ENCODE assay signal across 21 cellular contexts in the genomic region with DNA sequence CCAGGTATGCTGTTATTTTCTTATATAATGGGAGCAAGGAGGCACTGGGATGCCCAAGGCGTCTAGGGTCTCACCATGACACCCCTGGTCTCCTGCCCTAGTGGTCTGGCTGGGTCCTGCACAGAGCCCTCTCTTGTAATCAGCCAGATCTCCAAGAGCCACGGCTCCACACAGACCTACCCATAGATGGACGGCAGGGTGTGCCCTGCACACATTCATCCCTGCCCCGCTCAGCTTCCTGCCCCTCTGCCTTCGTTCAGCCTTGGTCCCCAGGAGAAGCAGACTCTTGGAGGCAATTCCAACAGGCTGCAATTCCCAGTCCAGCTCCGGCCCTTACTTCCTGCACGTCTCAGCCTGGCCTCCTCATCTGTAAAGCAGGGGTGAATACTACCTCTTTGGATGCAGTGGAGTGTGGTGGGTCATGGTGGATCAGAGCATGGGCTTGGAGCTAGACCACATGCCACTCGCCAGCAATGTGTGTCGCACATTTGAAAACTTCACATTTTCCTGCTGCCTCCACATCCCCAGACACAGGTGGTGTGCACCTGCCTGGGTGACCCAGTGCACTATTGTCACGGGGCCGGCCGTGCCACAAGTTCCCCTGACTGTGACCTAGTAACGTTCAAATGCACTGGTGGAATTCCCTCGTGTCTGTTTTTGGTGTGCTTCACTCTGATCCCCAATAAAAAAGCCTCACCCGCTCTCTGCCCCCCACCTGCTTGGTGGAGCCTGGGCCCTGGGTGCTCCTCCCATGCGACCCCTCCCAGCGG.
DNase-seq lines count a peak whose midpoint lies in the region; ATAC-seq and TF ChIP-seq lines count a peak whose summit lies in the region.
"Had no signal": no experiment of that assay in that cellular context is flagged by ENCODE, and none has a peak within 500 bp of the region (broad histone marks: within the 10 kb centered on the region; RNA-seq: fewer than 3 reads in every experiment).

No MANE protein-coding gene starts in this region.

- H2AFZ ChIP-seq in Loucy (ENCODE audit: low read length): no peak overlapping the region

- H3K4me3 Mint-ChIP-seq in stimulated activated effector memory CD8-positive, alpha-beta T cell treated with anti-CD3 and anti-CD28 coated beads, Interleukin-12 subunit alpha, Interleukin-12 subunit beta, amount 100 ng/mL, for 72 hours: no peak overlapping the region
- H3K4me3 Mint-ChIP-seq: activated naive CD4-positive, alpha-beta T cell treated with anti-CD3 and anti-CD28 coated beads, Interleukin-2, amount 50 U/mL, for 24 hours; activated T-helper 1 cell treated with anti-CD3 and anti-CD28 coated beads, Interleukin-12 subunit alpha, Interleukin-12 subunit beta, Interleukin-2, Interleukin-4 antibody, amounts not matched to agents 30 ng/mL and 10 ng/mL and 1 ng/mL, durations not matched to agents 14 hours and 24 hours and 36 hours; central memory CD8-positive, alpha-beta T cell; stimulated activated naive B cell treated with anti-CD40 and anti-IgM and Interleukin-4, amounts not matched to agents 10 μg/mL and 1 μg/mL and 100 μg/mL, for 72 hours had no signal

- H4K20me1 ChIP-seq in Loucy (ENCODE audit: insufficient read depth, low read length, poor library complexity, severe bottlenecking): no peaks in the 10 kb centered on the region

- no peak overlapping the region for H3K4me2 ChIP-seq in Loucy (ENCODE audit: low read depth, low read length, poor library complexity, severe bottlenecking)

- no peak overlapping the region for H3K27ac Mint-ChIP-seq in stimulated activated effector memory CD8-positive, alpha-beta T cell treated with anti-CD3 and anti-CD28 coated beads, Interleukin-12 subunit alpha, Interleukin-12 subunit beta, amount 100 ng/mL, for 72 hours
- H3K27ac Mint-ChIP-seq: activated naive CD4-positive, alpha-beta T cell treated with anti-CD3 and anti-CD28 coated beads, Interleukin-2, amount 50 U/mL, for 24 hours; activated T-helper 1 cell treated with anti-CD3 and anti-CD28 coated beads, Interleukin-12 subunit alpha, Interleukin-12 subunit beta, Interleukin-2, Interleukin-4 antibody, amounts not matched to agents 30 ng/mL and 10 ng/mL and 1 ng/mL, durations not matched to agents 14 hours and 24 hours and 36 hours; stimulated activated naive B cell treated with anti-CD40 and anti-IgM and Interleukin-4, amounts not matched to agents 10 μg/mL and 1 μg/mL and 100 μg/mL, for 72 hours had no signal

- no peaks in the 10 kb centered on the region for H3K36me3 ChIP-seq in Loucy (ENCODE audit: insufficient read depth, low read length)
- H3K36me3 ChIP-seq: heart left ventricle, prostate gland had no signal

- H3K4me3 ChIP-seq in Loucy (ENCODE audit: low read length, poor library complexity, severe bottlenecking) (no peak overlapping the region), fibroblast of villous mesenchyme (ENCODE audit: low read depth, low read length) (no peak overlapping the region)
- H3K4me3 ChIP-seq: dorsolateral prefrontal cortex, heart left ventricle, prostate gland had no signal

- TF ChIP-seq CTCF in GM12874 (IDR thresholded peaks at IDR 0.05; ENCODE audit: insufficient read depth, low read depth, low read length) (0 out of 2 replicates have a peak, but pooled peaks have one; percentile 10), Loucy (conservative IDR thresholded peaks at IDR 0.05; ENCODE audit: low read length) (0 out of 2 replicates have a peak, but pooled peaks have one; percentile 27), fibroblast of villous mesenchyme (IDR thresholded peaks at IDR 0.05; ENCODE audit: insufficient read depth, low read depth, low read length) (peak; percentile 4)

- no peaks in the 10 kb centered on the region for H3K4me1 ChIP-seq in Loucy (ENCODE audit: insufficient read depth, low read length, poor library complexity, severe bottlenecking)

- DNase-seq in fibroblast of villous mesenchyme (ENCODE audit: low read depth) (no peak), dermis blood vessel endothelial cell (no peak), T-helper 1 cell (no peak)
- DNase-seq in stimulated activated effector memory CD8-positive, alpha-beta T cell treated with anti-CD3 and anti-CD28 coated beads, Interleukin-12 subunit alpha, Interleukin-12 subunit beta, amount 100 ng/mL, for 72 hours (ENCODE audit: low spot score in 2 of 2): no peak
- DNase-seq: activated CD4-positive, alpha-beta T cell treated with anti-CD3 and anti-CD28 coated beads for 48 hours; anterior cingulate cortex; dorsolateral prefrontal cortex; GOT3; left ventricle myocardium superior; NCI-H146; NCI-H2171 treated with DMSO at 0.1 percent for 48 hours; NCI-H69; stimulated activated naive B cell treated with anti-CD40 and anti-IgM and Interleukin-4, amounts not matched to agents 10 μg/mL and 1 μg/mL and 100 μg/mL, for 72 hours had no signal

- H3K9me2 ChIP-seq in Loucy (replicated peaks; ENCODE audit: low read depth, low read length): no peaks in the 10 kb centered on the region

- no peak overlapping the region for H3K9ac ChIP-seq in Loucy (ENCODE audit: low read depth, low read length, poor library complexity, severe bottlenecking)

- no peaks in the 10 kb centered on the region for H3K27me3 ChIP-seq in Loucy (ENCODE audit: insufficient read depth, low read length, poor library complexity, severe bottlenecking)
- H3K27me3 ChIP-seq: dorsolateral prefrontal cortex, heart left ventricle had no signal

- peak; percentile 16 for ATAC-seq in stimulated activated effector memory CD8-positive, alpha-beta T cell treated with anti-CD3 and anti-CD28 coated beads, Interleukin-12 subunit alpha, Interleukin-12 subunit beta, amount 100 ng/mL, for 72 hours
- ATAC-seq in GM18907 (IDR thresholded peaks at IDR 0.05; ENCODE audit: unreplicated experiment): no peak
- ATAC-seq: left ventricle myocardium superior; stimulated activated naive B cell treated with anti-CD40 and anti-IgM and Interleukin-4, amounts not matched to agents 10 μg/mL and 1 μg/mL and 100 μg/mL, for 72 hours had no signal

- no peaks in the 10 kb centered on the region for H3K79me2 ChIP-seq in Loucy (ENCODE audit: insufficient read depth, low read length)

- H3F3A ChIP-seq in Loucy (ENCODE audit: low read depth): no peaks in the 10 kb centered on the region

- H3K36me3 Mint-ChIP-seq in stimulated activated effector memory CD8-positive, alpha-beta T cell treated with anti-CD3 and anti-CD28 coated beads, Interleukin-12 subunit alpha, Interleukin-12 subunit beta, amount 100 ng/mL, for 72 hours: no peaks in the 10 kb centered on the region
- H3K36me3 Mint-ChIP-seq: activated naive CD4-positive, alpha-beta T cell treated with anti-CD3 and anti-CD28 coated beads, Interleukin-2, amount 50 U/mL, for 24 hours; stimulated activated naive B cell treated with anti-CD40 and anti-IgM and Interleukin-4, amounts not matched to agents 10 μg/mL and 1 μg/mL and 100 μg/mL, for 72 hours had no signal

- H3K9me3 ChIP-seq in Loucy (ENCODE audit: insufficient read depth, low read depth, low read length): no peaks in the 10 kb centered on the region
- H3K9me3 ChIP-seq: heart left ventricle, prostate gland had no signal

- no peaks in the 10 kb centered on the region for H3K9me3 Mint-ChIP-seq in stimulated activated effector memory CD8-positive, alpha-beta T cell treated with anti-CD3 and anti-CD28 coated beads, Interleukin-12 subunit alpha, Interleukin-12 subunit beta, amount 100 ng/mL, for 72 hours
- H3K9me3 Mint-ChIP-seq: activated naive CD4-positive, alpha-beta T cell treated with anti-CD3 and anti-CD28 coated beads, Interleukin-2, amount 50 U/mL, for 24 hours; activated T-helper 1 cell treated with anti-CD3 and anti-CD28 coated beads, Interleukin-12 subunit alpha, Interleukin-12 subunit beta, Interleukin-2, Interleukin-4 antibody, amounts not matched to agents 30 ng/mL and 10 ng/mL and 1 ng/mL, durations not matched to agents 14 hours and 24 hours and 36 hours; central memory CD8-positive, alpha-beta T cell; stimulated activated naive B cell treated with anti-CD40 and anti-IgM and Interleukin-4, amounts not matched to agents 10 μg/mL and 1 μg/mL and 100 μg/mL, for 72 hours had no signal

- H3K4me1 Mint-ChIP-seq in stimulated activated effector memory CD8-positive, alpha-beta T cell treated with anti-CD3 and anti-CD28 coated beads, Interleukin-12 subunit alpha, Interleukin-12 subunit beta, amount 100 ng/mL, for 72 hours: no peaks in the 10 kb centered on the region
- H3K4me1 Mint-ChIP-seq: activated naive CD4-positive, alpha-beta T cell treated with anti-CD3 and anti-CD28 coated beads, Interleukin-2, amount 50 U/mL, for 24 hours; central memory CD8-positive, alpha-beta T cell; stimulated activated naive B cell treated with anti-CD40 and anti-IgM and Interleukin-4, amounts not matched to agents 10 μg/mL and 1 μg/mL and 100 μg/mL, for 72 hours had no signal
